In the genomic region with DNA sequence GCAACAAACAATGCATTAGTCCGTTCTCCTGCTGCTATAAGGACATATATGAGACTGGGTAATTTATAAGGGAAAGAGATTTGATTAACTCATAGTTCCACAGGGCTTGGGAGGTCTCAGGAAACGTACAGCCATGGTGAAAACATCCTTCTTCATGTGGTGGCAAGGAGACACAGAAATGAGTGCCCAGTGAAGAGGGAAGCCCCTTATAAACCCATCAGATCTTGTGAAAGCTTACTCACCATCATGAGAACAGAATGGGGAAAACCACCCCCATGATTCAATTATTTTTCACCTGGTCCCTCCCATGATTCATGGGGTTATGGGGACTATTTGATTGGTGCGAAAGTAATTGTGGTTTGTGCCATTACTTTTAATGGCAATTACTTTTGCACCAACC, we compare ENCODE assay signal across 12 cellular contexts.
"Had no signal": no experiment of that assay in that cellular context is flagged by ENCODE, and none has a peak within 500 bp of the region (broad histone marks: within the 10 kb centered on the region; RNA-seq: fewer than 3 reads in every experiment).

No MANE protein-coding gene starts in this region.

- ATAC-seq: HCT116, HepG2 had no signal

- FAIRE-seq: HepG2 had no signal

- H3K9me3 ChIP-seq: HAP-1 had no signal

- H2AFZ ChIP-seq: GM23248 had no signal

- H3K4me3 Mint-ChIP-seq: HFFc6, IgD-negative memory B cell had no signal

- H3K4me3 ChIP-seq: GM23248, HAP-1 had no signal

- H3K9ac ChIP-seq: GM23248, KMS-11 had no signal

- H3K36me3 Mint-ChIP-seq: IgD-negative memory B cell had no signal

- H3K4me2 ChIP-seq: KMS-11 had no signal

- H3K27ac Mint-ChIP-seq: HFFc6, IgD-negative memory B cell had no signal

- H3K27ac ChIP-seq: GM23248, HL-60, KMS-11 had no signal

- H3K36me3 ChIP-seq: HAP-1 had no signal

- H3K27me3 Mint-ChIP-seq: IgD-negative memory B cell had no signal

- H3K4me1 Mint-ChIP-seq: IgD-negative memory B cell had no signal

- DNase-seq: GM23248, GOT3, H7, HFFc6, Karpas-422, KBM-7 had no signal

- H3K4me1 ChIP-seq: HAP-1 had no signal
